ENCODE assay signal across 7 cellular contexts in the genomic region with DNA sequence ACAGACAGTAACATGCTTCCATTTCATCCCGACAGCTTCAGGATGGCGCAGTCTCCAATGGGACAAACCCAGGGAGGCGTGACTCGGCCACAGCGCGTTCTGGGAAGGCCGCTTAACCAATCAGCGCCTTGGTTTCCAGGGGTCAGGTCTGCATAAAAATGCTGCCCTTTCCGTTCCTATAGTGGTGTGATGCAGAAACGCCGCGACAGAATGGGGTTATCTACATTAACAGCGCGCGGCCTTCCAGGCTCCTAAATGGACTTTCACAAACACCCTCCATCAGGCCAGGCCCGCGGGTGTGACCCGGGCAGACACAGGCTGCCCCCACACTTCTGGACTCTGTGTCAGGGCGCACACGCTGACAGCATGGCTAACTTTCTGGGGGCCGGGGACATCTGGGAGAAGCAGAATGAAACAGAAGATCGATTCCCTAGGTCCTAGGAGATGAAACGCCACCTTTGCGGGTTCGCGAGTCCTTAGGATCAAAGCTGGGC. TPM values are rescaled to one million over a fixed set of nuclear protein-coding genes. Genes with fewer than 3 reads are reported as not detected.
DNase-seq lines count a peak whose midpoint lies in the region; ATAC-seq and TF ChIP-seq lines count a peak whose summit lies in the region.

No MANE protein-coding gene starts in this region.

- H3K36me3 ChIP-seq in ES-I3 (ENCODE audit: insufficient read depth, low read length) (no peaks in the 10 kb centered on the region), GM23248 (ENCODE audit: low read depth) (no peaks in the 10 kb centered on the region), Loucy (ENCODE audit: insufficient read depth, low read length) (no peaks in the 10 kb centered on the region)

- H3K9ac ChIP-seq in ES-I3 (ENCODE audit: low read depth, low read length) (peak overlapping the region; percentile 91), GM23248 (peak overlapping the region; percentile 86), Loucy (ENCODE audit: low read depth, low read length, poor library complexity, severe bottlenecking) (peak overlapping the region; percentile 61)

- intact Hi-C loops in left colon (cut with DNase I, micrococcal nuclease) = no loop called here

- H3K4me1 ChIP-seq in ES-I3 (ENCODE audit: insufficient read depth, low read length) (peaks cover 3% of the 10 kb centered on the region; the same call in 1 of the 2 replicates), GM23248 (ENCODE audit: insufficient read depth) (peaks cover 4% of the 10 kb centered on the region; the same call in 1 of the 2 replicates), Loucy (ENCODE audit: insufficient read depth, low read length, poor library complexity, severe bottlenecking) (peaks cover 20% of the 10 kb centered on the region)

- H4K20me1 ChIP-seq in GM23248 (ENCODE audit: insufficient read depth) (no peaks in the 10 kb centered on the region), Loucy (ENCODE audit: insufficient read depth, low read length, poor library complexity, severe bottlenecking) (no peaks in the 10 kb centered on the region)

- peak; percentile 72 for ATAC-seq in left colon

- no peaks in the 10 kb centered on the region for H3K27me3 ChIP-seq in GM23248 (replicated peaks; ENCODE audit: insufficient read depth)
- no peaks in the 10 kb centered on the region for H3K27me3 ChIP-seq in Loucy (ENCODE audit: insufficient read depth, low read length, poor library complexity, severe bottlenecking)

- H3K79me2 ChIP-seq in GM23248 (ENCODE audit: insufficient read depth) = 0 out of 2 replicates have a peak, but pooled peaks cover 3% of the 10 kb centered on the region
- H3K79me2 ChIP-seq in Loucy (ENCODE audit: insufficient read depth, low read length) = no peaks in the 10 kb centered on the region

- peak overlapping the region; percentile 98 for H2AFZ ChIP-seq in GM23248
- peak overlapping the region; percentile 76 for H2AFZ ChIP-seq in Loucy (ENCODE audit: low read length)

- peaks cover 4% of the 10 kb centered on the region for H3F3A ChIP-seq in GM23248 (ENCODE audit: insufficient read depth)
- H3F3A ChIP-seq in Loucy (ENCODE audit: low read depth) = no peaks in the 10 kb centered on the region

- no peaks in the 10 kb centered on the region for H3K9me2 ChIP-seq in GM23248 (ENCODE audit: insufficient read depth)
- no peaks in the 10 kb centered on the region for H3K9me2 ChIP-seq in Loucy (replicated peaks; ENCODE audit: low read depth, low read length)

- H3K4me2 ChIP-seq in GM23248 (ENCODE audit: unreplicated experiment) (peak overlapping the region; percentile 93), Loucy (ENCODE audit: low read depth, low read length, poor library complexity, severe bottlenecking) (peak overlapping the region; percentile 71)

- DNase-seq in GM23248 (peak; percentile 95), SK-MEL-5 (ENCODE audit: low read depth, low spot score) (peak; percentile 94), dermis microvascular lymphatic vessel endothelial cell (ENCODE audit: low read depth in 2 of 2) (peak; percentile 89 to 94), left colon (peak; percentile 80 to 91)
- DNase-seq in stimulated activated CD8-positive, alpha-beta memory T cell treated with anti-CD3 and anti-CD28 coated beads, Interleukin-4, amount 100 ng/mL, for 48 hours = peak; percentile 45

- in situ Hi-C loops in GM23248 (cut with MboI) (no loop called here), SK-MEL-5 (cut with HindIII; ENCODE audit: low pct_unique_long_range_greater_than_20kb, low sequenced_read_pairs) (no loop called here)

- TF ChIP-seq CTCF in Loucy (conservative IDR thresholded peaks at IDR 0.05; ENCODE audit: low read length) = no peak

- 1% methylated on average over 26 of the region's 26 CpGs for WGBS in GM23248 (ENCODE audit: low coverage in 1 of 2, low lambda C conversion rate in 2 of 2, missing lambda C conversion rate in 2 of 2), 2 experiments

- no peaks in the 10 kb centered on the region for H3K9me3 ChIP-seq in ES-I3 (ENCODE audit: control insufficient read depth, insufficient read depth, low read length)
- H3K9me3 ChIP-seq in GM23248 (ENCODE audit: low read depth) = no peaks in the 10 kb centered on the region
- no peaks in the 10 kb centered on the region for H3K9me3 ChIP-seq in Loucy (ENCODE audit: insufficient read depth, low read depth, low read length)

- peak overlapping the region; percentile 84 for H3K4me3 ChIP-seq in GM23248
- H3K4me3 ChIP-seq in Loucy (ENCODE audit: low read length, poor library complexity, severe bottlenecking) = peak overlapping the region; percentile 73

- H3K27ac ChIP-seq in GM23248 = peak overlapping the region; percentile 76

RNA-seq across cellular contexts. Expression of gene TMEM231, which starts 0.8 kb away (rescaled TPM):
- 14.2 and 20.3 TPM in 2 replicates for total RNA-seq in GM23248 (2014; rRNA removed; shearing (Covaris generic))
- polyA plus RNA-seq in GM23248 (2016; fragmentation: Nextera tagmentation; extraction: Ambion mirVana) = 12.7 and 13.5 TPM in 2 replicates
- 9.2 and 10.7 TPM in 2 replicates for total RNA-seq in SK-MEL-5 (2014; rRNA removed; shearing (Covaris generic))
- polyA plus RNA-seq in SK-MEL-5 (2015; cell fraction: cytosol; rRNA removed) = 13.3 and 17.3 TPM in 2 replicates
- 21.2 and 26.2 TPM in 2 replicates for polyA plus RNA-seq in SK-MEL-5 (2015; cell fraction: nucleus; rRNA removed)
- total RNA-seq in dermis microvascular lymphatic vessel endothelial cell = 6.9 and 10.7 TPM in 2 replicates
- 1 to 10 TPM; 3.9 to 4.1 TPM for total RNA-seq in left colon

RNA-seq across cellular contexts. Expression of gene GABARAPL2, which starts 10.9 kb away (rescaled TPM):
- 52.7 and 57.5 TPM in 2 replicates for total RNA-seq in GM23248 (2014; rRNA removed; shearing (Covaris generic))
- 252 and 257 TPM in 2 replicates for polyA plus RNA-seq in GM23248 (2016; fragmentation: Nextera tagmentation; extraction: Ambion mirVana)
- 48.7 and 50.5 TPM in 2 replicates for total RNA-seq in SK-MEL-5 (2014; rRNA removed; shearing (Covaris generic))
- 79.5 and 85.5 TPM in 2 replicates for polyA plus RNA-seq in SK-MEL-5 (2015; cell fraction: cytosol; rRNA removed)
- polyA plus RNA-seq in SK-MEL-5 (2015; cell fraction: nucleus; rRNA removed) = 51.8 and 58.7 TPM in 2 replicates
- total RNA-seq in dermis microvascular lymphatic vessel endothelial cell (47.5 and 79.4 TPM in 2 replicates), left colon (100 to 1,000 TPM in 1 of 2 donors, 10 to 100 TPM in 1; 91.1 to 110 TPM)

RNA-seq across cellular contexts. Expression of gene CHST5, which starts 19.4 kb away (rescaled TPM):
- total RNA-seq in GM23248 (2014; rRNA removed; shearing (Covaris generic)) = 0.25 TPM in 1 of 2 replicates, not detected in the other
- not detected in 2 replicates for polyA plus RNA-seq in GM23248 (2016; fragmentation: Nextera tagmentation; extraction: Ambion mirVana)
- 0.08 TPM in 1 of 2 replicates, not detected in the other for total RNA-seq in SK-MEL-5 (2014; rRNA removed; shearing (Covaris generic))
- not detected in 2 replicates for polyA plus RNA-seq in SK-MEL-5 (2015; cell fraction: cytosol; rRNA removed)
- polyA plus RNA-seq in SK-MEL-5 (2015; cell fraction: nucleus; rRNA removed) = 0.41 TPM in 1 of 2 replicates, not detected in the other
- total RNA-seq in dermis microvascular lymphatic vessel endothelial cell (0.13 TPM in 1 of 2 replicates, not detected in the other), left colon (100 to 1,000 TPM; 115 to 116 TPM)

Comparison
In these comparisons a context has a peak if more than half of its experiments do, and no peak if none do; other contexts are left out.
1. Peak in every context shown above with its lines: DNase-seq, ATAC-seq, H3K4me3 ChIP-seq and H3K27ac ChIP-seq.
2. DNase-seq: peak in every context shown above with its lines; median percentile 95 in GM23248; 94 in SK-MEL-5; 92 in dermis microvascular lymphatic vessel endothelial cell; 86 in left colon; 45 in stimulated activated CD8-positive, alpha-beta memory T cell treated with anti-CD3 and anti-CD28 coated beads, Interleukin-4, amount 100 ng/mL, for 48 hours.
3. RNA of gene CHST5, which starts 19.4 kb away (total RNA-seq): 115 to 116 TPM in left colon; 0.08 TPM in SK-MEL-5, 0.25 TPM in GM23248 and 0.13 TPM in dermis microvascular lymphatic vessel endothelial cell; every median in the first group is over 10 times any median in the second.